ENCODE assay signal across 24 cellular contexts in genomic region chr15:71800190-71800589, GRCh38. TPM values are rescaled to one million over a fixed set of nuclear protein-coding genes. Genes with fewer than 3 reads are reported as not detected.
"Had no signal": no experiment of that assay in that cellular context is flagged by ENCODE, and none has a peak within 500 bp of the region (broad histone marks: within the 10 kb centered on the region; RNA-seq: fewer than 3 reads in every experiment).

No MANE protein-coding gene starts in this region.

- H3K9me3 ChIP-seq: colonic mucosa, heart left ventricle, lower lobe of right lung, right atrium auricular region, tibial artery had no signal

- H3K27me3 ChIP-seq: colonic mucosa, heart left ventricle, right atrium auricular region, tibial artery had no signal

- H3K27me3 Mint-ChIP-seq: brain had no signal

- H3K4me1 ChIP-seq: colonic mucosa, lower lobe of right lung, right atrium auricular region, tibial artery had no signal

- H3K4me3 Mint-ChIP-seq: activated B cell treated with CpG ODN at 0.5 μM for 24 hours; activated CD4-positive, alpha-beta memory T cell treated with anti-CD3 and anti-CD28 coated beads for 36 hours; activated CD8-positive, alpha-beta memory T cell treated with anti-CD3 and anti-CD28 coated beads, Interleukin-2, amount 10 ng/mL, durations not matched to agents 7 days and 5 days; activated T-cell treated with anti-CD3 and anti-CD28 coated beads, Interleukin-2, amount 50 U/mL, for 24 hours; endodermal cell; nephron progenitor cell; T-cell had no signal

- H3K4me3 ChIP-seq: colonic mucosa, heart left ventricle, right atrium auricular region, tibial artery had no signal

- H3K36me3 Mint-ChIP-seq: activated CD4-positive, alpha-beta memory T cell treated with anti-CD3 and anti-CD28 coated beads for 36 hours; activated CD8-positive, alpha-beta memory T cell treated with anti-CD3 and anti-CD28 coated beads, Interleukin-2, amount 10 ng/mL, durations not matched to agents 7 days and 5 days; T-cell had no signal

- H3K36me3 ChIP-seq: colonic mucosa, heart left ventricle, lower lobe of right lung, right atrium auricular region, tibial artery had no signal

- FAIRE-seq: frontal cortex had no signal

- DNase-seq: activated B cell treated with CpG ODN at 0.5 μM for 24 hours; activated CD4-positive, alpha-beta memory T cell treated with anti-CD3 and anti-CD28 coated beads for 36 hours; activated CD4-positive, alpha-beta T cell treated with anti-CD3 and anti-CD28 coated beads for 4 hours; activated CD8-positive, alpha-beta memory T cell treated with anti-CD3 and anti-CD28 coated beads, Interleukin-2, amount 10 ng/mL, durations not matched to agents 7 days and 5 days; activated naive CD4-positive, alpha-beta T cell treated with Interleukin-2 at 50 U/mL for 16 hours; activated T-cell treated with anti-CD3 and anti-CD28 coated beads, Interleukin-2, amount 50 U/mL, for 24 hours; central memory CD4-positive, alpha-beta T cell; colonic mucosa; erythroblast; heart left ventricle; left cardiac atrium; lower lobe of right lung; nephron progenitor cell; stimulated activated CD4-positive, alpha-beta T cell treated with anti-CD3 and anti-CD28 coated beads, Interleukin-2, amount 100 ng/mL, for 24 hours; stimulated activated naive CD8-positive, alpha-beta T cell treated with anti-CD3 and anti-CD28 coated beads, Interleukin-15, Interleukin-2, amounts not matched to agents 100 U/mL and 50 U/mL, for 24 hours; substantia nigra; T-cell; tibial artery had no signal

- H3K9me3 Mint-ChIP-seq: activated B cell treated with CpG ODN at 0.5 μM for 24 hours; activated CD4-positive, alpha-beta memory T cell treated with anti-CD3 and anti-CD28 coated beads for 36 hours; activated T-cell treated with anti-CD3 and anti-CD28 coated beads, Interleukin-2, amount 50 U/mL, for 24 hours; activated T-helper 2 cell treated with anti-CD3 and anti-CD28 coated beads, Interferon-gamma antibody, Interleukin-2, Interleukin-4, amounts not matched to agents 10 μg/mL and 5 μg/mL and 100 μg/mL, durations not matched to agents 14 hours and 24 hours and 36 hours; T-cell had no signal

- H3K27ac ChIP-seq: colonic mucosa, heart left ventricle, lower lobe of right lung, right atrium auricular region, tibial artery had no signal

- ATAC-seq: activated CD8-positive, alpha-beta memory T cell treated with anti-CD3 and anti-CD28 coated beads, Interleukin-2, amount 10 ng/mL, durations not matched to agents 7 days and 5 days; stimulated activated naive CD8-positive, alpha-beta T cell treated with anti-CD3 and anti-CD28 coated beads, Interleukin-15, Interleukin-2, amounts not matched to agents 100 U/mL and 50 U/mL, for 24 hours; T-cell had no signal

- H3K27ac Mint-ChIP-seq: activated B cell treated with CpG ODN at 0.5 μM for 24 hours; activated CD4-positive, alpha-beta memory T cell treated with anti-CD3 and anti-CD28 coated beads for 36 hours; activated CD8-positive, alpha-beta memory T cell treated with anti-CD3 and anti-CD28 coated beads, Interleukin-2, amount 10 ng/mL, durations not matched to agents 7 days and 5 days; activated T-cell treated with anti-CD3 and anti-CD28 coated beads, Interleukin-2, amount 50 U/mL, for 24 hours; activated T-helper 2 cell treated with anti-CD3 and anti-CD28 coated beads, Interferon-gamma antibody, Interleukin-2, Interleukin-4, amounts not matched to agents 10 μg/mL and 5 μg/mL and 100 μg/mL, durations not matched to agents 14 hours and 24 hours and 36 hours; endodermal cell; nephron progenitor cell; progenitor cell of endocrine pancreas; T-cell had no signal

RNA-seq across cellular contexts. Expression of gene NR2E3, which starts 10.2 kb away (rescaled TPM):
- total RNA-seq: activated B cell treated with CpG ODN at 0.5 μM for 24 hours; activated CD4-positive, alpha-beta memory T cell treated with anti-CD3 and anti-CD28 coated beads for 36 hours; activated CD8-positive, alpha-beta memory T cell treated with anti-CD3 and anti-CD28 coated beads, Interleukin-2, amount 10 ng/mL, durations not matched to agents 7 days and 5 days; activated T-helper 2 cell treated with anti-CD3 and anti-CD28 coated beads, Interferon-gamma antibody, Interleukin-2, Interleukin-4, amounts not matched to agents 10 μg/mL and 5 μg/mL and 100 μg/mL, durations not matched to agents 14 hours and 24 hours and 36 hours; frontal cortex; left cardiac atrium; lower lobe of right lung; progenitor cell of endocrine pancreas; right atrium auricular region; T-cell had no signal
